In the genomic region with DNA sequence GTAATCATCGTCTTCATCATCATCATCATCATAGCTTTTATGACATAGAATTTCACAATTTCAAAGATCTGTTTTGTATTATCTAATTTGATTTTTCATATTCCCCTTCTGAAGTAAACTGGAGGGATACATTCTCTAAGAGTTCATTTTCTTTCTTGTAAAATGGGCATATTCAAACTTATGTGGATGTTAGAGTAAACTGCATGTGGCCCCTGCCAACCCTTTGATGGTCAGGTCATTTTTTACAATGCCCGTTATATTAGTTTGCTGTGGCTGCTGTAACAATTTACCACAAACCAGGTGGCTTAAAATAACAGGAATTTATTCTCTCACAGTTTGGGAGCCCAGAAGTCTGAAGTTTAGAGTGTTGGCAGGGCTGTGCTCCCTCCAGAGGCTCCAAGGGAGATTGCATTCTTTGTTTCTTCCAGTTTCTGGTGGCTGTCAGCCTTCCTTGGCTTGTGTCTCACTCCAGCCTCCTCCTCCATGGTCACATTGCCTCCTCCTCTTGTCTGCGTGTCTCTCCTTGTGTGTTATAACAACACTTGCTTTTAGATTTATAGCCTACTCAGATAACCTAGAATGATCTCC, we compare ENCODE assay signal across 8 cellular contexts.
DNase-seq lines count a peak whose midpoint lies in the region; ATAC-seq, FAIRE-seq and TF ChIP-seq lines count a peak whose summit lies in the region.

No MANE protein-coding gene starts in this region.

- DNase-seq in GDM1 (lab: John Stamatoyannopoulos, UW) (peak; percentile 5), H54 (ENCODE audit: insufficient read length, low spot score) (peak; percentile 9), NCI-H69 (lab: John Stamatoyannopoulos, UW) (peak; percentile 54), fibroblast of lung (ENCODE audit: low read depth in 2 of 2) (peak; percentile 45 to 57)

- no peak overlapping the region for H3K9ac ChIP-seq in fibroblast of lung (ENCODE audit: insufficient read depth, low read length)

- no peak overlapping the region for H2AFZ ChIP-seq in fibroblast of lung (ENCODE audit: low read length)

- no peak for TF ChIP-seq POLR2A in H54 (IDR thresholded peaks at IDR 0.05; ENCODE audit: low read depth, low read length)

- FAIRE-seq in H54 (lab: Jason Lieb, UNC): peak; percentile 80

- no peak overlapping the region for H3K27ac ChIP-seq in fibroblast of lung (ENCODE audit: insufficient read depth, low read length)

- H3K4me1 ChIP-seq in fibroblast of lung (ENCODE audit: control insufficient read depth, extremely low read depth, insufficient read depth, low read length): no peaks in the 10 kb centered on the region

- no peaks in the 10 kb centered on the region for H3K9me3 ChIP-seq in fibroblast of lung (ENCODE audit: control insufficient read depth, insufficient read depth, low read depth, low read length)

- H3K79me2 ChIP-seq in fibroblast of lung (ENCODE audit: control insufficient read depth, insufficient read depth, low read length): no peaks in the 10 kb centered on the region

- TF ChIP-seq CTCF in fibroblast of lung (conservative IDR thresholded peaks at IDR 0.05 in 1 of 2, IDR thresholded peaks at IDR 0.05 in 1 of 2; ENCODE audit: low read depth in 1 of 2, low read length in 2 of 2): peak; percentile 68 to 86

- no peaks in the 10 kb centered on the region for H3K36me3 ChIP-seq in fibroblast of lung (ENCODE audit: control insufficient read depth, insufficient read depth, low read length)

- no peaks in the 10 kb centered on the region for H3K27me3 ChIP-seq in fibroblast of lung (ENCODE audit: control insufficient read depth, insufficient read depth, low read length)

- H4K20me1 ChIP-seq in fibroblast of lung (ENCODE audit: control insufficient read depth, extremely low read depth, insufficient read depth, low read length): no peaks in the 10 kb centered on the region

- no peak overlapping the region for H3K4me3 ChIP-seq in fibroblast of lung (replicated peaks in 1 of 4; ENCODE audit: control extremely low read depth in 1 of 4, insufficient read depth in 1 of 4, low read depth in 3 of 4, low read length in 4 of 4)

- H3K4me2 ChIP-seq in fibroblast of lung (ENCODE audit: extremely low read depth, insufficient read depth, low read length): no peak overlapping the region

- ATAC-seq in GM19023 (IDR thresholded peaks at IDR 0.05; ENCODE audit: unreplicated experiment) (no peak), HG03095 (IDR thresholded peaks at IDR 0.05; ENCODE audit: unreplicated experiment) (no peak), HG02678 (IDR thresholded peaks at IDR 0.05; ENCODE audit: unreplicated experiment) (no peak), HG02763 (IDR thresholded peaks at IDR 0.05; ENCODE audit: unreplicated experiment) (no peak)
